In the genomic region with DNA sequence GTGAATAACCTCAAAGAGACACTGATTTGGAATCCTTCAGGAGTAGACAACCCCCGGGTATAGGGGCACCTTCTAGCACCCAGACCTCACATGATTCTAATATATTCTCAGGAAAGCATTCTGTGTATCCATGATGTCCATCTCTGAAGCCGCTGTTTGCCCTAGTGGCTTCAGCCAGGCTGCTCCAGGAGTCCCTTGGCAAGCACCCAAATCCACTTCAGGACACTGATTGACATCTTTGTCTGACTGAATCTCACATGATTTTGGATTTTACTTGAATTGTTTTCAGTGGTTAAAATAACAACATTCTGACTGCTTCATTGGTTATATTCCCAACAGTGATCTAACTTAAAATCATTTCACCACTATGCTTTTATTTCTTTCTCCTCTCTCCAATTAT, we compare ENCODE assay signal across 18 cellular contexts.
"Had no signal": no experiment of that assay in that cellular context is flagged by ENCODE, and none has a peak within 500 bp of the region (broad histone marks: within the 10 kb centered on the region; RNA-seq: fewer than 3 reads in every experiment).

No MANE protein-coding gene starts in this region.

- H3K27me3 Mint-ChIP-seq: activated CD8-positive, alpha-beta memory T cell treated with anti-CD3 and anti-CD28 coated beads, Interleukin-2, amount 10 ng/mL, durations not matched to agents 7 days and 5 days; activated naive CD8-positive, alpha-beta T cell; natural killer cell treated with Interleukin-12 subunit alpha and Interleukin-12 subunit beta and Interleukin-15 and Interleukin-18, amount 100 ng/mL, for 72 hours had no signal

- H3K4me1 ChIP-seq: psoas muscle, sigmoid colon, upper lobe of right lung had no signal

- H3K4me1 Mint-ChIP-seq: activated CD8-positive, alpha-beta memory T cell treated with anti-CD3 and anti-CD28 coated beads, Interleukin-2, amount 10 ng/mL, durations not matched to agents 7 days and 5 days had no signal

- H3K27ac Mint-ChIP-seq: activated CD8-positive, alpha-beta memory T cell treated with anti-CD3 and anti-CD28 coated beads, Interleukin-2, amount 10 ng/mL, durations not matched to agents 7 days and 5 days; activated naive CD8-positive, alpha-beta T cell; natural killer cell treated with Interleukin-12 subunit alpha and Interleukin-12 subunit beta and Interleukin-15 and Interleukin-18, amount 100 ng/mL, for 72 hours had no signal

- H3K4me3 ChIP-seq: dorsolateral prefrontal cortex, lung, psoas muscle, sigmoid colon, upper lobe of right lung had no signal

- H3K27me3 ChIP-seq: dorsolateral prefrontal cortex, sigmoid colon, upper lobe of right lung had no signal

- H3K36me3 ChIP-seq: sigmoid colon, upper lobe of right lung had no signal

- H3K27ac ChIP-seq: dorsolateral prefrontal cortex, psoas muscle, sigmoid colon, upper lobe of right lung had no signal

- H3K4me3 Mint-ChIP-seq: activated CD8-positive, alpha-beta memory T cell treated with anti-CD3 and anti-CD28 coated beads, Interleukin-2, amount 10 ng/mL, durations not matched to agents 7 days and 5 days; activated naive CD8-positive, alpha-beta T cell; activated T-cell treated with anti-CD3 and anti-CD28 coated beads, Interleukin-2, amount 50 U/mL, for 4 hours; natural killer cell treated with Interleukin-12 subunit alpha and Interleukin-12 subunit beta and Interleukin-15 and Interleukin-18, amount 100 ng/mL, for 72 hours had no signal

- H3K9me3 ChIP-seq: psoas muscle, sigmoid colon, upper lobe of right lung had no signal

- ATAC-seq: activated CD4-positive, CD25-positive, alpha-beta regulatory T cell treated with anti-CD3 and anti-CD28 coated beads, Interleukin-2, amount 50 U/mL, for 24 hours; activated CD8-positive, alpha-beta memory T cell treated with anti-CD3 and anti-CD28 coated beads, Interleukin-2, amount 10 ng/mL, durations not matched to agents 7 days and 5 days; activated T-cell treated with anti-CD3 and anti-CD28 coated beads, Interleukin-2, amount 50 U/mL, for 4 hours; esophagus mucosa; left colon; natural killer cell treated with Interleukin-12 subunit alpha and Interleukin-12 subunit beta and Interleukin-15 and Interleukin-18, amount 100 ng/mL, for 72 hours; psoas muscle; stimulated activated naive CD8-positive, alpha-beta T cell treated with anti-CD3 and anti-CD28 coated beads, Interleukin-15, Interleukin-2, amounts not matched to agents 100 U/mL and 50 U/mL, for 24 hours; upper lobe of right lung had no signal

- DNase-seq: activated CD4-positive, alpha-beta T cell treated with anti-CD3 and anti-CD28 coated beads, Interleukin-2, amount 50 U/mL, for 48 hours; activated CD8-positive, alpha-beta memory T cell treated with anti-CD3 and anti-CD28 coated beads, Interleukin-2, amount 10 ng/mL, durations not matched to agents 7 days and 5 days; activated gamma-delta T cell; activated T-cell treated with anti-CD3 and anti-CD28 coated beads, Interleukin-2, amount 50 U/mL, for 4 hours; dorsolateral prefrontal cortex; glutamatergic neuron; left colon; occipital lobe; psoas muscle; sigmoid colon; stimulated activated CD4-positive, alpha-beta T cell treated with anti-CD3 and anti-CD28 coated beads, Interleukin-12 subunit alpha, Interleukin-12 subunit beta, amount 100 ng/mL, for 4 hours; stimulated activated naive CD8-positive, alpha-beta T cell treated with anti-CD3 and anti-CD28 coated beads, Interleukin-15, Interleukin-2, amounts not matched to agents 100 U/mL and 50 U/mL, for 24 hours; upper lobe of right lung had no signal

- H3K36me3 Mint-ChIP-seq: activated CD8-positive, alpha-beta memory T cell treated with anti-CD3 and anti-CD28 coated beads, Interleukin-2, amount 10 ng/mL, durations not matched to agents 7 days and 5 days; activated naive CD8-positive, alpha-beta T cell; natural killer cell treated with Interleukin-12 subunit alpha and Interleukin-12 subunit beta and Interleukin-15 and Interleukin-18, amount 100 ng/mL, for 72 hours had no signal
